Comparison of ENCODE assay signal across 14 cellular contexts in the genomic region with DNA sequence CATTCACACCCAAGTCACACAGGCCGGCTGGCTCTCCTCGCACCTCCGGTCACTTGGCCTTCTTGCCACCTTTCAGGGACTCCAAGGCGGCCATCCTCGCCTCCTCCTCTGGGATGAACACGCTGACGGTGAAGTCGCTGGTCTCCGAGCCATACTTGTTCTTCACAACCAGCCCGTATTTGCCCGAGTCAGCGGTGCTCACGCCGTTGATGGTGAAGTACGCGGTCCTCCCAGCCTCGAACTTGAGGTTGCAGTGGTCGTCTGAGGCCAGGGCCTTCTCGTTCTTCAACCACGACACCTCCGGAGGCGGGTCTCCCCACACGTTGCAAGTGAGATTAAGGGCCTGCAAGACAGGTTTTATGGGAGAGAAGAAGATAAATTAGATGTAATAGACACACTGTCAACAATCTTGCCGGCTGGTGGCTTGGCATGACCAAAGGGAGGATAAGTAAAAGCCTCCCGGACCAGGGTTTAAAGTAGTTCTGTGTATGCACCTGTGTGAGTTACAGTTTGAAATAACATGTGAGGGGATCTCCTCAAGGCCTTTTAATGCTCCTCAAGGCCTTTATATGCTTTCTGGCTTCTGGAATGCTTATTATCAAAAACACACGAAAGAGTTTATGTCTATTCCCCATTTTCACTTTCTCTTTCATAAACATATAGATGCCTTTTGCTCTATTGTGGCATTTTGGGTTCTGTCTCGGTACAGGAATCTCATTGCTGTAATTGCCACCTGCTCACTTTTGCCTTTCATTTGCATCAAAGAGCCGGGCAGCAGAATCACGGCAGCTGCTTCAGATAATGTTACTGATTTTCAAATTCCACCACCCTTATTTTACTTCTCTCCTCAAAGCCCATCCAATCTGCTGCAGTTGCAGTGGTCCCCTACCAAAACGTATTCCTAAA. TPM values are rescaled to one million over a fixed set of nuclear protein-coding genes. Genes with fewer than 3 reads are reported as not detected.
DNase-seq lines count a peak whose midpoint lies in the region; ATAC-seq, FAIRE-seq and TF ChIP-seq lines count a peak whose summit lies in the region.
"Had no signal": no experiment of that assay in that cellular context is flagged by ENCODE, and none has a peak within 500 bp of the region (broad histone marks: within the 10 kb centered on the region; RNA-seq: fewer than 3 reads in every experiment).

No MANE protein-coding gene starts in this region.

- no peaks in the 10 kb centered on the region for H3K9me3 ChIP-seq in cardiac muscle cell (ENCODE audit: low read depth)
- H3K9me3 ChIP-seq in kidney (ENCODE audit: control insufficient read depth in 1 of 2, low read length in 2 of 2), result no peaks in the 10 kb centered on the region
- no peaks in the 10 kb centered on the region for H3K9me3 ChIP-seq in psoas muscle

- no peak for ATAC-seq in Right ventricle myocardium superior (ENCODE audit: poor library complexity)
- peak; percentile 27 for ATAC-seq in activated CD8-positive, alpha-beta T cell treated with anti-CD3 and anti-CD28 coated beads, Interleukin-2, amount 10 ng/mL, durations not matched to agents 7 days and 5 days
- ATAC-seq in HG02840 (IDR thresholded peaks at IDR 0.05; ENCODE audit: low FRiP score, unreplicated experiment), result no peak
- no peak for ATAC-seq in HG03045 (IDR thresholded peaks at IDR 0.05; ENCODE audit: unreplicated experiment)
- ATAC-seq in psoas muscle, result no peak

- no peaks in the 10 kb centered on the region for H3K36me3 Mint-ChIP-seq in activated CD8-positive, alpha-beta T cell treated with anti-CD3 and anti-CD28 coated beads, Interleukin-2, amount 10 ng/mL, durations not matched to agents 7 days and 5 days (ENCODE audit: low read depth)

- no peak for FAIRE-seq in kidney (lab: Jason Lieb, UNC)
- FAIRE-seq: GM19239 had no signal

- peak overlapping the region; percentile 30 for H3K27ac ChIP-seq in cardiac muscle cell
- no peak overlapping the region for H3K27ac ChIP-seq in kidney (ENCODE audit: low read depth in 2 of 2, low read length in 2 of 2)
- no peak overlapping the region for H3K27ac ChIP-seq in psoas muscle
- H3K27ac ChIP-seq: GM23248, HL-60 had no signal

- peaks cover 52% of the 10 kb centered on the region for H3K36me3 ChIP-seq in cardiac muscle cell
- no peaks in the 10 kb centered on the region for H3K36me3 ChIP-seq in kidney (ENCODE audit: control insufficient read depth in 1 of 2, insufficient read depth in 2 of 2, low read length in 2 of 2)
- H3K36me3 ChIP-seq in psoas muscle (ENCODE audit: insufficient read depth in 1 of 2, low read depth in 1 of 2), result peaks cover 0 to 60% of the 10 kb centered on the region in 2 donors

- CTCF ChIA-PET in activated CD8-positive, alpha-beta T cell treated with anti-CD3 and anti-CD28 coated beads, Interleukin-2, amount 10 ng/mL, durations not matched to agents 7 days and 5 days (lab: Charles Lee), result interaction anchor here (0.9 to 2.9 kb wide), 2 partner anchors 57 to 73 kb away, joined by 3 to 12 read pairs; no protein-coding TSS in a partner anchor

- H3K27me3 ChIP-seq in cardiac muscle cell (no peaks in the 10 kb centered on the region), psoas muscle (ENCODE audit: insufficient read depth in 3 of 3, low read length in 2 of 3) (no peaks in the 10 kb centered on the region)

- H3K4me3 ChIP-seq in cardiac muscle cell (no peak overlapping the region), kidney (ENCODE audit: low read length in 2 of 2) (no peak overlapping the region), psoas muscle (no peak overlapping the region)
- H3K4me3 ChIP-seq: GM23248 had no signal

- 74 to 79% (median 75%) methylated on average over 30 of the region's 30 CpGs for WGBS in psoas muscle, 3 donors

- POLR2A ChIA-PET in activated CD8-positive, alpha-beta T cell treated with anti-CD3 and anti-CD28 coated beads, Interleukin-2, amount 10 ng/mL, durations not matched to agents 7 days and 5 days (lab: Charles Lee), result interaction anchor here (1.0 kb wide), 1 partner anchor 181 kb away, joined by 3 read pairs; no protein-coding TSS in a partner anchor

- peak overlapping the region; percentile 52 for H3K4me3 Mint-ChIP-seq in activated CD8-positive, alpha-beta T cell treated with anti-CD3 and anti-CD28 coated beads, Interleukin-2, amount 10 ng/mL, durations not matched to agents 7 days and 5 days
- H3K4me3 Mint-ChIP-seq: dendritic cell treated with granulocyte-macrophage colony-stimulating factor and Interleukin-4, amounts not matched to agents 40 ng/mL and 50 ng/mL, for 4 days had no signal

- no peak for TF ChIP-seq CTCF in cardiac muscle cell (IDR thresholded peaks at IDR 0.05; ENCODE audit: low read depth, low read length)
- no peak for TF ChIP-seq CTCF in kidney (IDR thresholded peaks at IDR 0.05; ENCODE audit: borderline replicate concordance, extremely low read depth, insufficient read depth)
- TF ChIP-seq CTCF in psoas muscle (IDR thresholded peaks at IDR 0.05), result no peak

- intact Hi-C loops in Right ventricle myocardium superior (cut with DNase I), result no loop called here
- intact Hi-C loops in kidney (cut with DNase I), result loop anchor here (10.0 kb wide), 1 partner anchor 133 kb away; no protein-coding TSS in a partner anchor
- intact Hi-C loops in psoas muscle (cut with DNase I), result no loop called here

- H3K4me1 Mint-ChIP-seq in activated CD8-positive, alpha-beta T cell treated with anti-CD3 and anti-CD28 coated beads, Interleukin-2, amount 10 ng/mL, durations not matched to agents 7 days and 5 days (ENCODE audit: low read depth), result peaks cover 44% of the 10 kb centered on the region

- no peaks in the 10 kb centered on the region for H3K9me3 Mint-ChIP-seq in activated CD8-positive, alpha-beta T cell treated with anti-CD3 and anti-CD28 coated beads, Interleukin-2, amount 10 ng/mL, durations not matched to agents 7 days and 5 days (ENCODE audit: insufficient read depth)
- H3K9me3 Mint-ChIP-seq: dendritic cell treated with granulocyte-macrophage colony-stimulating factor and Interleukin-4, amounts not matched to agents 40 ng/mL and 50 ng/mL, for 4 days had no signal

- no peaks in the 10 kb centered on the region for H3K27me3 Mint-ChIP-seq in activated CD8-positive, alpha-beta T cell treated with anti-CD3 and anti-CD28 coated beads, Interleukin-2, amount 10 ng/mL, durations not matched to agents 7 days and 5 days (ENCODE audit: low read depth)
- H3K27me3 Mint-ChIP-seq: dendritic cell treated with granulocyte-macrophage colony-stimulating factor and Interleukin-4, amounts not matched to agents 40 ng/mL and 50 ng/mL, for 4 days had no signal

- no peaks in the 10 kb centered on the region for H3K4me1 ChIP-seq in cardiac muscle cell (ENCODE audit: low read depth)
- H3K4me1 ChIP-seq in kidney (ENCODE audit: control insufficient read depth in 1 of 2, insufficient read depth in 1 of 2, low read depth in 1 of 2, low read length in 2 of 2), result peaks cover 1 to 5% of the 10 kb centered on the region in 2 donors
- H3K4me1 ChIP-seq in psoas muscle, result no peaks in the 10 kb centered on the region

- H3K9ac ChIP-seq in kidney (ENCODE audit: low read length in 2 of 2), result no peak overlapping the region
- H3K9ac ChIP-seq: GM23248 had no signal

- DNase-seq in cardiac muscle cell (ENCODE audit: low read depth in 1 of 2, low spot score in 1 of 2) (no peak), Right ventricle myocardium superior (no peak), kidney (peak; percentile 66), ureter (ENCODE audit: low spot score) (peak; percentile 41), psoas muscle (no peak)
- DNase-seq in activated CD8-positive, alpha-beta T cell treated with anti-CD3 and anti-CD28 coated beads, Interleukin-2, amount 10 ng/mL, durations not matched to agents 7 days and 5 days, result no peak
- DNase-seq: EL; GM23248; stimulated activated CD4-positive, alpha-beta T cell treated with anti-CD3 and anti-CD28 coated beads, Interleukin-2, amount 100 ng/mL, for 24 hours had no signal

- H3K27ac Mint-ChIP-seq in activated CD8-positive, alpha-beta T cell treated with anti-CD3 and anti-CD28 coated beads, Interleukin-2, amount 10 ng/mL, durations not matched to agents 7 days and 5 days, result peak overlapping the region; percentile 76
- H3K27ac Mint-ChIP-seq: dendritic cell treated with granulocyte-macrophage colony-stimulating factor and Interleukin-4, amounts not matched to agents 40 ng/mL and 50 ng/mL, for 4 days had no signal

RNA-seq across cellular contexts. Expression of gene LPIN2, which starts 54.5 kb away (rescaled TPM):
- total RNA-seq in cardiac muscle cell (29.2 and 50.8 TPM in 2 replicates), Right ventricle myocardium superior (10.4 TPM), kidney (52.3 TPM), ureter (14.1 TPM), psoas muscle (1 to 10 TPM; 4.4 to 5.2 (median 4.9) TPM)
- polyA plus RNA-seq in cardiac muscle cell (18.1 and 27.4 TPM in 2 replicates), kidney (ENCODE audit: insufficient read depth, low read depth, low replicate concordance) (14.3 TPM), psoas muscle (1 to 10 TPM; 1.5 to 3.9 (median 3.6) TPM)
- 10 to 100 TPM; 77.5 TPM for total RNA-seq in activated CD8-positive, alpha-beta T cell treated with anti-CD3 and anti-CD28 coated beads, Interleukin-2, amount 10 ng/mL, durations not matched to agents 7 days and 5 days

Comparison
In these comparisons a context has a peak if more than half of its experiments do, and no peak if none do; other contexts are left out.
1. DNase-seq: peak in kidney (single experiment) and ureter (single experiment); none in cardiac muscle cell (0 of 2), Right ventricle myocardium superior (single experiment), activated CD8-positive, alpha-beta T cell treated with anti-CD3 and anti-CD28 coated beads, Interleukin-2, amount 10 ng/mL, durations not matched to agents 7 days and 5 days (single experiment) and psoas muscle (0 of 2).